ENCODE assay signal across 12 cellular contexts in the genomic region with DNA sequence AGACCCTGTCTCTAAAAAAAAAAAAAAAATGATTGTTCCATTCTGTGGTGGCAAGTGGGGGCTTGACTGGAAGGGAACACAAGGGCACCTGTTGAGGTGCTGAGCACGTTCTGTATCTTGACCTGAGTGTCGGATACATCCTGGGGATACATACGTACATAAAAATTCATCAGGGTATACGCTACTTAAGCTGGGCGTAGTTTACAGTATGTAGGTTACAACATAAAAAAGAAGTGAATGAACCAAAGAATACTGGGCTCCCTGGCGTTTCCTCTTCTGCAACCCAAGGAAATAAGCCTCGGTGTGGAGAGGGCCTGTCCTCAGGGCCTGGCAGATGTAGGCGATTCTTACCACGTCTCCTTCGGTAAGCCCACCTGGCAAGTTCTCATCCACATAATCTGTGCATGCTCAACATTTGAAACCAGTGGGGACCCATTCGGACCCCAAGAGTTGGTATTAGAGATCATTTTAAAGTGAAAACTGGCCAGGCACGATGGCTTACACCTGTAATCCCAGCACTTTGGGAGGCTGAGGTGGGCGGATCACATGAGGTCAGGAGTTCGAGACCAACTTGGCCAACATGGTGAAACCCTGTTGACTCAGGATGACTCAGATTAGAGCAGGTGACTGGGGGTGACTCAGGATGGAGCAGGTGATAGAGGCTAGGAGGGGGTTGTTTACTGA. TPM values are rescaled to one million over a fixed set of nuclear protein-coding genes. Genes with fewer than 3 reads are reported as not detected.
DNase-seq lines count a peak whose midpoint lies in the region; ATAC-seq, FAIRE-seq and TF ChIP-seq lines count a peak whose summit lies in the region.
"Had no signal": no experiment of that assay in that cellular context is flagged by ENCODE, and none has a peak within 500 bp of the region (broad histone marks: within the 10 kb centered on the region; RNA-seq: fewer than 3 reads in every experiment).

No MANE protein-coding gene starts in this region.

- H3K4me3 Mint-ChIP-seq in activated naive CD4-positive, alpha-beta T cell treated with anti-CD3 and anti-CD28 coated beads for 36 hours, result no peak overlapping the region
- H3K4me3 Mint-ChIP-seq in activated naive CD8-positive, alpha-beta T cell treated with anti-CD3 and anti-CD28 coated beads, Interleukin-2, amount 50 U/mL, for 24 hours, result no peak overlapping the region

- H3K14ac ChIP-seq in mesenchymal stem cell (ENCODE audit: low read length in 2 of 2), result no peak overlapping the region

- intact Hi-C loops in activated naive CD4-positive, alpha-beta T cell treated with anti-CD3 and anti-CD28 coated beads for 36 hours (cut with micrococcal nuclease), result no loop called here
- intact Hi-C loops in transverse colon (cut with DNase I; ENCODE audit: low total_unique reads), result no loop called here

- in situ Hi-C loops in transverse colon (cut with MboI; ENCODE audit: low pct_ligation_motif_present in 1 of 4, low pct_unique_long_range_greater_than_20kb in 1 of 4, low sequenced_read_pairs in 3 of 4), result no loop called here

- peak; percentile 80 for ATAC-seq in activated naive CD8-positive, alpha-beta T cell treated with anti-CD3 and anti-CD28 coated beads, Interleukin-2, amount 50 U/mL, for 24 hours
- no peak for ATAC-seq in GM18517 (IDR thresholded peaks at IDR 0.05; ENCODE audit: unreplicated experiment)
- ATAC-seq in HG03521 (IDR thresholded peaks at IDR 0.05; ENCODE audit: unreplicated experiment), result no peak

- H2BK15ac ChIP-seq in mesenchymal stem cell (ENCODE audit: low read depth, poor library complexity, severe bottlenecking), result no peak overlapping the region

- H3K36me3 ChIP-seq in mesenchymal stem cell (ENCODE audit: control insufficient read depth in 1 of 2, insufficient read depth in 2 of 2, low read depth in 1 of 2, low read length in 2 of 2), result peaks cover 0 to 30% of the 10 kb centered on the region in 2 experiments
- peaks cover 0 to 22% (median 0%) of the 10 kb centered on the region in 4 donors for H3K36me3 ChIP-seq in transverse colon

- H3K79me1 ChIP-seq in mesenchymal stem cell (replicated peaks; ENCODE audit: low read length, poor library complexity, severe bottlenecking), result no peaks in the 10 kb centered on the region

- FAIRE-seq in GM19239 (lab: Jason Lieb, UNC), result no peak

- no peak for TF ChIP-seq POLR2A in transverse colon (IDR thresholded peaks at IDR 0.05)

- no peak overlapping the region for H3K27ac ChIP-seq in mesenchymal stem cell (ENCODE audit: low read length, poor library complexity, severe bottlenecking)
- H3K27ac ChIP-seq in transverse colon, result no peak overlapping the region
- H3K27ac ChIP-seq: BLaER1 treated with 17β-estradiol and CSF1 and Interleukin-3, amounts not matched to agents 10 nM and 100 nM had no signal

- H3K4me1 ChIP-seq in mesenchymal stem cell (ENCODE audit: control insufficient read depth, insufficient read depth, low read depth, low read length) (peaks cover 3% of the 10 kb centered on the region), transverse colon (peaks cover 0 to 15% (median 3%) of the 10 kb centered on the region in 4 donors)

- H3K27ac Mint-ChIP-seq in activated naive CD4-positive, alpha-beta T cell treated with anti-CD3 and anti-CD28 coated beads for 36 hours, result no peak overlapping the region
- H3K27ac Mint-ChIP-seq in activated naive CD8-positive, alpha-beta T cell treated with anti-CD3 and anti-CD28 coated beads, Interleukin-2, amount 50 U/mL, for 24 hours, result no peak overlapping the region

- H3K4ac ChIP-seq in mesenchymal stem cell (ENCODE audit: low read depth in 1 of 2, low read length in 2 of 2), result no peak overlapping the region

- TF ChIP-seq EP300 in transverse colon (IDR thresholded peaks at IDR 0.05; ENCODE audit: low read depth), result no peak

- no peak overlapping the region for H3K18ac ChIP-seq in mesenchymal stem cell (ENCODE audit: low read depth in 1 of 2, low read length in 2 of 2)

- CTCF ChIA-PET in activated naive CD4-positive, alpha-beta T cell treated with anti-CD3 and anti-CD28 coated beads for 36 hours (lab: Charles Lee), result no interaction called here

- no peak for TF ChIP-seq CTCF in transverse colon (IDR thresholded peaks at IDR 0.05)

- no peaks in the 10 kb centered on the region for H3K9me3 ChIP-seq in mesenchymal stem cell (ENCODE audit: control insufficient read depth, low read length)
- no peaks in the 10 kb centered on the region for H3K9me3 ChIP-seq in transverse colon

- H2BK12ac ChIP-seq in mesenchymal stem cell (ENCODE audit: low read length in 2 of 2), result no peak overlapping the region

- H2AK5ac ChIP-seq in mesenchymal stem cell (ENCODE audit: low read length, severe bottlenecking), result no peak overlapping the region

- no peak overlapping the region for H4K91ac ChIP-seq in mesenchymal stem cell (ENCODE audit: low read length)

- H2BK120ac ChIP-seq in mesenchymal stem cell (ENCODE audit: low read depth, low read length), result no peak overlapping the region

- H3K4me3 ChIP-seq in mesenchymal stem cell (ENCODE audit: insufficient read depth in 1 of 2, low read depth in 1 of 2, low read length in 2 of 2) (no peak overlapping the region), transverse colon (no peak overlapping the region)
- H3K4me3 ChIP-seq: BLaER1 treated with 17β-estradiol and CSF1 and Interleukin-3, amounts not matched to agents 10 nM and 100 nM had no signal

- WGBS in mesenchymal stem cell, result 87% methylated on average over 14 of the region's 14 CpGs
- WGBS in transverse colon (ENCODE audit: low coverage in 1 of 2), 2 donors, result 83 to 88% methylated on average over 11 to 14 of the region's 14 CpGs

- H3K4me2 ChIP-seq in mesenchymal stem cell (ENCODE audit: low read length, poor library complexity, severe bottlenecking), result no peak overlapping the region
- H3K4me2 ChIP-seq: BLaER1 treated with 17β-estradiol and CSF1 and Interleukin-3, amounts not matched to agents 10 nM and 100 nM had no signal

- DNase-seq in activated naive CD4-positive, alpha-beta T cell treated with anti-CD3 and anti-CD28 coated beads for 36 hours, result peak; percentile 45
- DNase-seq in activated naive CD4-positive, alpha-beta T cell (lab: John Stamatoyannopoulos, UW), result no peak
- DNase-seq in activated naive CD8-positive, alpha-beta T cell treated with anti-CD3 and anti-CD28 coated beads, Interleukin-2, amount 50 U/mL, for 24 hours, result peak; percentile 21
- peak; percentile 25 for DNase-seq in mesenchymal stem cell
- peak; percentile 37 for DNase-seq in transverse colon
- no peak for DNase-seq in GM19239 (ENCODE audit: insufficient read length, low spot score)
- DNase-seq: hypothalamus, NCI-H1105 treated with DMSO at 0.1 percent for 48 hours had no signal

- H3K27me3 ChIP-seq in mesenchymal stem cell (ENCODE audit: control insufficient read depth in 1 of 2, insufficient read depth in 1 of 2, low read length in 2 of 2) (peaks cover 22 to 23% of the 10 kb centered on the region in 2 experiments), transverse colon (no peaks in the 10 kb centered on the region)
- H3K27me3 ChIP-seq: BLaER1 treated with 17β-estradiol and CSF1 and Interleukin-3, amounts not matched to agents 10 nM and 100 nM had no signal

- H3K36me3 Mint-ChIP-seq in activated naive CD4-positive, alpha-beta T cell treated with anti-CD3 and anti-CD28 coated beads for 36 hours (ENCODE audit: low read depth), result peaks cover 7% of the 10 kb centered on the region
- peaks cover 5% of the 10 kb centered on the region for H3K36me3 Mint-ChIP-seq in activated naive CD8-positive, alpha-beta T cell treated with anti-CD3 and anti-CD28 coated beads, Interleukin-2, amount 50 U/mL, for 24 hours (ENCODE audit: low read depth)

- H3K23ac ChIP-seq in mesenchymal stem cell (ENCODE audit: low read length in 2 of 2), result no peak overlapping the region

- H3K9me3 Mint-ChIP-seq in activated naive CD4-positive, alpha-beta T cell treated with anti-CD3 and anti-CD28 coated beads for 36 hours, result no peaks in the 10 kb centered on the region
- no peaks in the 10 kb centered on the region for H3K9me3 Mint-ChIP-seq in activated naive CD8-positive, alpha-beta T cell treated with anti-CD3 and anti-CD28 coated beads, Interleukin-2, amount 50 U/mL, for 24 hours

- H3K4me1 Mint-ChIP-seq in activated naive CD4-positive, alpha-beta T cell treated with anti-CD3 and anti-CD28 coated beads for 36 hours (ENCODE audit: low read depth), result peaks cover 4% of the 10 kb centered on the region
- peaks cover 8% of the 10 kb centered on the region for H3K4me1 Mint-ChIP-seq in activated naive CD8-positive, alpha-beta T cell treated with anti-CD3 and anti-CD28 coated beads, Interleukin-2, amount 50 U/mL, for 24 hours

- no peak overlapping the region for H2AFZ ChIP-seq in mesenchymal stem cell (ENCODE audit: low read depth, low read length)

- no peaks in the 10 kb centered on the region for H3K27me3 Mint-ChIP-seq in activated naive CD4-positive, alpha-beta T cell treated with anti-CD3 and anti-CD28 coated beads for 36 hours (ENCODE audit: low read depth)
- H3K27me3 Mint-ChIP-seq in activated naive CD8-positive, alpha-beta T cell treated with anti-CD3 and anti-CD28 coated beads, Interleukin-2, amount 50 U/mL, for 24 hours, result no peaks in the 10 kb centered on the region

- no peak overlapping the region for H2BK5ac ChIP-seq in mesenchymal stem cell (ENCODE audit: low read depth, low read length, poor library complexity, severe bottlenecking)

- H4K8ac ChIP-seq in mesenchymal stem cell (ENCODE audit: low read length), result no peak overlapping the region

- H3K9ac ChIP-seq in mesenchymal stem cell (ENCODE audit: low read length), result no peak overlapping the region
- H3K9ac ChIP-seq: BLaER1 treated with 17β-estradiol and CSF1 and Interleukin-3, amounts not matched to agents 10 nM and 100 nM had no signal

RNA-seq across cellular contexts. Expression of gene MUC20, which starts 5.1 kb away (rescaled TPM):
- under 1 TPM; 0.43 to 0.84 TPM for total RNA-seq in activated naive CD4-positive, alpha-beta T cell treated with anti-CD3 and anti-CD28 coated beads for 36 hours
- 0.35 TPM for polyA plus RNA-seq in mesenchymal stem cell (2013, experiment 1 of 2)
- 0.30 TPM for polyA plus RNA-seq in mesenchymal stem cell (2013, experiment 2 of 2)
- 100 to 1,000 TPM in 3 of 4 donors, 10 to 100 TPM in 1; 65.9 to 321 (median 131) TPM for total RNA-seq in transverse colon
- total RNA-seq: RPMI7951 had no signal

Comparison
In these comparisons a context has a peak if more than half of its experiments do, and no peak if none do; other contexts are left out.
1. DNase-seq: peak in activated naive CD4-positive, alpha-beta T cell treated with anti-CD3 and anti-CD28 coated beads for 36 hours (single experiment), activated naive CD8-positive, alpha-beta T cell treated with anti-CD3 and anti-CD28 coated beads, Interleukin-2, amount 50 U/mL, for 24 hours (single experiment), mesenchymal stem cell (single experiment) and transverse colon (single experiment); none in activated naive CD4-positive, alpha-beta T cell (0 of 4) and GM19239 (single experiment).
2. RNA of gene MUC20, which starts 5.1 kb away (total RNA-seq): 65.9 to 321 TPM in transverse colon; 0.43 to 0.84 TPM in activated naive CD4-positive, alpha-beta T cell treated with anti-CD3 and anti-CD28 coated beads for 36 hours; every median in the first group is over 10 times any median in the second.